19 cellular contexts compared by ENCODE assay signal in the genomic region with DNA sequence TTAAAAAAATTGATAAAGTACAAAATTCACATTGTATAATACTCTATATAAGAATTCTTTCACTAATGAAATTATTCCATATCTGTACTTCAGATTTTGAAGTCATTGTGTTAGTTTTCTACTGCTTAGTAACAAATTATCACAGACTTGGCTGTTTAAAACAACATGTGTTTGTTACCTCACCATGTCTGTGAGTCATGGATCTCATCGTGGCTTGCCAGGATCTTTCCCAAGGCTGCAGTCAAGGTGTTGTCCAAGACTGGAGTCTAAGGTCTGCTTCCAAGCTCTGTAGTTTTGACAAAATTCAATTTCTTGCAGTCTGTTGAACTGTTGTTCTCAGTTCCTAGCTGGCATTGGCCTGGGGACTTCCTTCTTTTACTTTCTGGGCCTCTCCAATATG.
DNase-seq lines count a peak whose midpoint lies in the region; FAIRE-seq and TF ChIP-seq lines count a peak whose summit lies in the region.
"Had no signal": no experiment of that assay in that cellular context is flagged by ENCODE, and none has a peak within 500 bp of the region (broad histone marks: within the 10 kb centered on the region; RNA-seq: fewer than 3 reads in every experiment).

No MANE protein-coding gene starts in this region.

- H2BK5ac ChIP-seq in H1 (ENCODE audit: low read depth, low read length) (no peak overlapping the region), mesendoderm (ENCODE audit: low read length) (no peak overlapping the region)

- H4K20me1 ChIP-seq in H1 (replicated peaks in 1 of 2; ENCODE audit: control insufficient read depth in 1 of 2, insufficient read depth in 2 of 2, low read length in 2 of 2): no peaks in the 10 kb centered on the region

- intact Hi-C loops in activated CD4-positive, alpha-beta T cell treated with anti-CD3 and anti-CD28 coated beads, Interleukin-2, amount 10 ng/mL, durations not matched to agents 24 days and 14 days (cut with micrococcal nuclease): no loop called here

- H3K27me3 Mint-ChIP-seq in activated CD4-positive, alpha-beta T cell treated with anti-CD3 and anti-CD28 coated beads, Interleukin-2, amount 10 ng/mL, durations not matched to agents 24 days and 14 days: no peaks in the 10 kb centered on the region

- no peak for FAIRE-seq in H1 (lab: Jason Lieb, UNC)
- FAIRE-seq: A549, GM12892 had no signal

- H3K23ac ChIP-seq in H1 (ENCODE audit: insufficient read length) (no peak overlapping the region), mesendoderm (ENCODE audit: low read length) (no peak overlapping the region)

- H3K18ac ChIP-seq in H1 (ENCODE audit: extremely low read depth, low read length): no peak overlapping the region
- peak overlapping the region; percentile 51 for H3K18ac ChIP-seq in mesendoderm (ENCODE audit: low read length)

- H2AFZ ChIP-seq in H1 (ENCODE audit: low read length): 0 out of 2 replicates have a peak overlapping the region, but pooled peaks have one; percentile 16
- H2AFZ ChIP-seq: GM23248, PC-9 had no signal

- DNase-seq in HPDE6-E6E7 (ENCODE audit: extremely low spot score) (peak; percentile 17), RKO (ENCODE audit: low spot score) (peak; percentile 12), H1 (ENCODE audit: low read depth in 1 of 2, low spot score in 2 of 2) (no peak), mesendoderm (no peak), NCI-H1694 (lab: John Stamatoyannopoulos, UW) (no peak), AG20443 (ENCODE audit: low spot score) (no peak), retina (no peak)
- DNase-seq in activated CD4-positive, alpha-beta T cell treated with anti-CD3 and anti-CD28 coated beads, Interleukin-2, amount 10 ng/mL, durations not matched to agents 24 days and 14 days: no peak
- DNase-seq: GF-D8, GM23248, MG63, NCI-H1417, NCI-H1930, NCI-H446, PC-9 had no signal

- H3K27ac Mint-ChIP-seq in activated CD4-positive, alpha-beta T cell treated with anti-CD3 and anti-CD28 coated beads, Interleukin-2, amount 10 ng/mL, durations not matched to agents 24 days and 14 days: no peak overlapping the region

- H3K27me3 ChIP-seq in H1 (replicated peaks in 1 of 4; ENCODE audit: control insufficient read depth in 3 of 4, extremely low read depth in 1 of 4, insufficient read depth in 3 of 4, low read length in 3 of 4) (no peaks in the 10 kb centered on the region), mesendoderm (ENCODE audit: insufficient read depth, low read length, poor library complexity) (no peaks in the 10 kb centered on the region)
- H3K27me3 ChIP-seq: MG63 had no signal

- H4K5ac ChIP-seq in H1 (ENCODE audit: insufficient read length, low read depth, low read length) (no peak overlapping the region), mesendoderm (ENCODE audit: low read length) (no peak overlapping the region)

- H3K23me2 ChIP-seq in H1 (ENCODE audit: low read depth, low read length): no peaks in the 10 kb centered on the region

- H3K79me2 ChIP-seq in H1 (ENCODE audit: control insufficient read depth in 1 of 2, insufficient read depth in 2 of 2, low read length in 2 of 2) (no peaks in the 10 kb centered on the region), mesendoderm (ENCODE audit: control insufficient read depth, insufficient read depth, low read length) (no peaks in the 10 kb centered on the region)

- H3K56ac ChIP-seq in H1 (replicated peaks; ENCODE audit: insufficient read length, low read depth, low read length) (no peak overlapping the region), mesendoderm (ENCODE audit: low read length) (no peak overlapping the region)

- H4K8ac ChIP-seq in H1 (ENCODE audit: extremely low read depth, insufficient read depth, low read length) (no peak overlapping the region), mesendoderm (ENCODE audit: low read depth, low read length) (peak overlapping the region; percentile 39)

- no peak overlapping the region for H3K4me3 Mint-ChIP-seq in activated CD4-positive, alpha-beta T cell treated with anti-CD3 and anti-CD28 coated beads, Interleukin-2, amount 10 ng/mL, durations not matched to agents 24 days and 14 days

- no peak overlapping the region for H4K91ac ChIP-seq in H1 (replicated peaks; ENCODE audit: insufficient read length, low read length)

- H3K14ac ChIP-seq in H1 (ENCODE audit: insufficient read length): no peak overlapping the region

- TF ChIP-seq EP300 in H1 (IDR thresholded peaks at IDR 0.05; ENCODE audit: borderline replicate concordance in 1 of 2, low read depth in 2 of 2, low read length in 2 of 2): no peak

- no peak for TF ChIP-seq POLR2A in H1 (IDR thresholded peaks at IDR 0.05; ENCODE audit: control extremely low read depth in 1 of 2, low read depth in 2 of 2, low read length in 2 of 2)

- POLR2A ChIA-PET in H1 (lab: Charles Lee; ENCODE audit: partially characterized antibody): no interaction called here

- H3K9me3 Mint-ChIP-seq in activated CD4-positive, alpha-beta T cell treated with anti-CD3 and anti-CD28 coated beads, Interleukin-2, amount 10 ng/mL, durations not matched to agents 24 days and 14 days: no peaks in the 10 kb centered on the region

- TF ChIP-seq RAD21 in H1 (IDR thresholded peaks at IDR 0.05 in 1 of 2, conservative IDR thresholded peaks at IDR 0.05 in 1 of 2; ENCODE audit: low read depth in 2 of 2, low read length in 2 of 2): no peak

- H3K27ac ChIP-seq in H1 (ENCODE audit: low read depth, low read length) (no peak overlapping the region), mesendoderm (ENCODE audit: low read depth, low read length) (no peak overlapping the region)
- H3K27ac ChIP-seq: A549, C4-2B, GM23248, KMS-11, PC-9 had no signal

- no peak overlapping the region for H2BK120ac ChIP-seq in H1 (replicated peaks; ENCODE audit: low read depth, low read length)
- no peak overlapping the region for H2BK120ac ChIP-seq in mesendoderm (ENCODE audit: low read depth, low read length)

- H3K79me1 ChIP-seq in H1 (ENCODE audit: low read depth, low read length): no peaks in the 10 kb centered on the region
- no peaks in the 10 kb centered on the region for H3K79me1 ChIP-seq in mesendoderm (ENCODE audit: low read length)

- H3K4me1 Mint-ChIP-seq in activated CD4-positive, alpha-beta T cell treated with anti-CD3 and anti-CD28 coated beads, Interleukin-2, amount 10 ng/mL, durations not matched to agents 24 days and 14 days: no peaks in the 10 kb centered on the region

- TF ChIP-seq CTCF in H1 (IDR thresholded peaks at IDR 0.05; ENCODE audit: control extremely low read depth in 1 of 3, insufficient read depth in 1 of 3, low read depth in 1 of 3, low read length in 3 of 3): no peak

- CTCF ChIA-PET in H1 (lab: Charles Lee; ENCODE audit: partially characterized antibody): interaction anchor here (1.4 kb wide), 1 partner anchor 23 kb away, joined by 4 read pairs; no protein-coding TSS in a partner anchor

- H2AK5ac ChIP-seq in H1 (ENCODE audit: low read depth, low read length) (no peak overlapping the region), mesendoderm (ENCODE audit: low read length) (no peak overlapping the region)

- H3K9ac ChIP-seq in H1 (replicated peaks in 1 of 4; ENCODE audit: extremely low read depth in 1 of 4, low read depth in 3 of 4, low read length in 3 of 4): no peak overlapping the region
- no peak overlapping the region for H3K9ac ChIP-seq in mesendoderm (ENCODE audit: low read length)
- H3K9ac ChIP-seq: GM23248, KMS-11 had no signal

- H2BK20ac ChIP-seq in H1 (ENCODE audit: low read length): no peak overlapping the region

- H3K4me1 ChIP-seq in H1 (replicated peaks in 1 of 4; ENCODE audit: control insufficient read depth in 3 of 4, insufficient read depth in 4 of 4, low read length in 3 of 4) (no peaks in the 10 kb centered on the region; a peak in 1 of 7 replicates), mesendoderm (ENCODE audit: control insufficient read depth, low read depth, low read length) (no peaks in the 10 kb centered on the region)
- H3K4me1 ChIP-seq: A549 had no signal

- H3K4ac ChIP-seq in H1 (replicated peaks; ENCODE audit: insufficient read length, low read depth, low read length): no peak overlapping the region
- H3K4ac ChIP-seq in mesendoderm (ENCODE audit: low read depth, low read length): no peak overlapping the region

- H2BK12ac ChIP-seq in H1 (ENCODE audit: low read depth, low read length): no peak overlapping the region

- H3K36me3 Mint-ChIP-seq in activated CD4-positive, alpha-beta T cell treated with anti-CD3 and anti-CD28 coated beads, Interleukin-2, amount 10 ng/mL, durations not matched to agents 24 days and 14 days (ENCODE audit: low read depth): no peaks in the 10 kb centered on the region

- WGBS in H1 (ENCODE audit: extremely low coverage in 1 of 2, insufficient coverage in 1 of 2, insufficient read length in 1 of 2, insufficient replicate concordance in 2 of 2, low coverage in 1 of 2, low lambda C conversion rate in 2 of 2, missing lambda C conversion rate in 1 of 2), 2 experiments: 100% methylated on average over 1 of the region's 1 CpG; no CpG with 5 or more reads in 1 of the 2 experiments
- no CpG with 5 or more reads among the region's 1 CpG for WGBS in mesendoderm (ENCODE audit: extremely low coverage, insufficient coverage, low lambda C conversion rate)

- H3K4me2 ChIP-seq in H1 (ENCODE audit: insufficient read depth in 1 of 2, low read depth in 2 of 2, low read length in 2 of 2) (no peak overlapping the region), mesendoderm (ENCODE audit: low read length) (no peak overlapping the region)
- H3K4me2 ChIP-seq: A549, KMS-11, PC-9 had no signal

- H3K9me3 ChIP-seq in H1 (ENCODE audit: insufficient read depth in 2 of 2, low read depth in 1 of 2, low read length in 1 of 2): peaks cover 0 to 4% of the 10 kb centered on the region in 2 experiments; a peak in 1 of 4 replicates
- H3K9me3 ChIP-seq: A549, MG63 had no signal

- H2BK15ac ChIP-seq in H1 (ENCODE audit: low read length) (no peak overlapping the region), mesendoderm (replicated peaks; ENCODE audit: low read depth) (no peak overlapping the region)

- H3K4me3 ChIP-seq in H1 (ENCODE audit: extremely low read depth in 1 of 4, insufficient read depth in 2 of 4, low read depth in 3 of 4, low read length in 4 of 4) (no peak overlapping the region), mesendoderm (ENCODE audit: low read length) (no peak overlapping the region)
- H3K4me3 ChIP-seq: A549, GM23248, MG63, PC-9 had no signal

- H3K36me3 ChIP-seq in H1 (ENCODE audit: control insufficient read depth in 2 of 4, insufficient read depth in 4 of 4, low read length in 3 of 4) (no peaks in the 10 kb centered on the region), mesendoderm (ENCODE audit: control insufficient read depth, insufficient read depth, low read length) (no peaks in the 10 kb centered on the region)
- H3K36me3 ChIP-seq: MG63 had no signal

TF ChIP-seq in H1, 55 proteins besides CTCF, POLR2A, EP300 and RAD21:
- TF ChIP-seq POLR2AphosphoS5 (IDR thresholded peaks at IDR 0.05; ENCODE audit: low read depth, low read length): no peak

Comparison
In these comparisons a context has a peak if more than half of its experiments do, and no peak if none do; other contexts are left out.
1. DNase-seq: peak in HPDE6-E6E7 (single experiment) and RKO (single experiment); none in H1 (0 of 2), mesendoderm (single experiment), NCI-H1694 (single experiment), AG20443 (single experiment), activated CD4-positive, alpha-beta T cell treated with anti-CD3 and anti-CD28 coated beads, Interleukin-2, amount 10 ng/mL, durations not matched to agents 24 days and 14 days (single experiment) and retina (single experiment).